In the genomic region with DNA sequence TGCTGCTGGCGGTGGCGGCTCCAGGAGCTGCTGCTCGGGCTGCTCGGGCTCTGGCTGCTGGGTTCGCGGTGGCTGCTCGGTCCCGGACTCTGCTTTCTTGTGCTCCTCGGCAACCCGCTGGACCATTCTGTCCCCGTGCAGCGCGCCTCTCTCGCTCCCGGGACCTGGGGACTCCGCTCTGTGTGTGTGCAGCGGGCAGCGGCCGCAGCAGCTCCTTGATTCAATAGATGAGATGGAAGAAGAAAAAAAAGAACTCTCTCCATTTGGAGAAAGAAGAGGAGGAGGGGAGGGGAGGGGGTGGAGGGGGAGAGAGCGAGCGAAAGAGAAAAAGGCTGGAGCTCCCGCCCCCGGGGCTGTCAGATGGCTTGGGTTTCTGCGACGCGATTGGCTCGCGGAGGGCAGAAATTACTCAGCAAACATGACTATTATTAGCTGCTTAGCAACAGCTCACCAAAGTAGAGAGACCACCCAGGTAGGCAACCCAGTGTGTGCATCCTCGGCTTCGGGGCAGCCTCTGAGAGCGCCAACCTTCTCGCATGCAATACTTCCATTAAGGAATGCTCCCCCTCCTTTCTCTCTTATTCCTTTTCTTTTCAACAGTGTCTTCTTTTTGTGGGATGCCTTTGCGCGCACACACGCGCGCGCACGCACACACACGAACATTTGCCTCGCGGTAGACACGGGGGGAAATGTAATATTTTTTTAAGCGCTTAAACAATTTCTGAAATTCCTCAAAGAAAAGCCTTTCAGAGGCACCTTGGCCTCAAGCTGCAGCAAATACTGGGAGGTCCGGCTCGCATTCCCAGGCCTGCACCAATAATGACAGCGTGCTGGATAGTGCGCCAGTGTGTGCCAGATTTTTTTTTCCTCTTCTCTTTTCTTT, we compare ENCODE assay signal across 8 cellular contexts. TPM values are rescaled to one million over a fixed set of nuclear protein-coding genes. Genes with fewer than 3 reads are reported as not detected.
DNase-seq lines count a peak whose midpoint lies in the region; ATAC-seq and TF ChIP-seq lines count a peak whose summit lies in the region.

No MANE protein-coding gene starts in this region.

- no peaks in the 10 kb centered on the region for H3K27me3 Mint-ChIP-seq in effector memory CD8-positive, alpha-beta T cell

- TF ChIP-seq CTCF in lung (IDR thresholded peaks at IDR 0.05; ENCODE audit: control extremely low read depth, extremely low read depth): no peak

- DNase-seq in AG08396 (ENCODE audit: low spot score) (peak; percentile 81), NCI-H526 treated with DMSO at 0.1 percent for 48 hours (lab: John Stamatoyannopoulos, UW) (peak; percentile 61), lung (ENCODE audit: low spot score) (peak; percentile 80)
- DNase-seq in activated CD8-positive, alpha-beta memory T cell treated with anti-CD3 and anti-CD28 coated beads for 4 hours (ENCODE audit: low read depth in 2 of 2): peak; percentile 47 to 62
- peak; percentile 54 to 60 (median 55) for DNase-seq in effector memory CD8-positive, alpha-beta T cell
- peak; percentile 61 to 63 for DNase-seq in stimulated activated CD8-positive, alpha-beta memory T cell treated with anti-CD3 and anti-CD28 coated beads, Interleukin-15, amount 100 ng/mL, for 4 hours (ENCODE audit: low read depth in 2 of 2)

- peak overlapping the region; percentile 82 to 95 for H3K27ac ChIP-seq in lung (ENCODE audit: low read depth in 1 of 2, low read length in 1 of 2)

- H3K9me3 Mint-ChIP-seq in effector memory CD8-positive, alpha-beta T cell: no peaks in the 10 kb centered on the region

- peaks cover 25 to 55% of the 10 kb centered on the region in 2 donors for H3K4me1 Mint-ChIP-seq in effector memory CD8-positive, alpha-beta T cell (ENCODE audit: low read depth in 2 of 2)

- H3K36me3 Mint-ChIP-seq in effector memory CD8-positive, alpha-beta T cell (ENCODE audit: insufficient read depth): peaks cover 35% of the 10 kb centered on the region

- peak overlapping the region; percentile 83 for H3K4me3 ChIP-seq in lung

- no peaks in the 10 kb centered on the region for H3K36me3 ChIP-seq in lung (ENCODE audit: control insufficient read depth in 2 of 2, insufficient read depth in 2 of 2, low read length in 2 of 2)

- 0 to 1% methylated on average over 47 to 48 of the region's 48 CpGs for WGBS in lung, 2 donors

- H3K4me1 ChIP-seq in lung (ENCODE audit: control insufficient read depth in 2 of 2, insufficient read depth in 2 of 2, low read length in 2 of 2): peaks cover 6 to 13% of the 10 kb centered on the region in 2 donors

- ATAC-seq in GM18907 (IDR thresholded peaks at IDR 0.05; ENCODE audit: unreplicated experiment) (peak; percentile 41), HG03460 (IDR thresholded peaks at IDR 0.05; ENCODE audit: unreplicated experiment) (peak; percentile 37), lung (ENCODE audit: insufficient read depth, low FRiP score) (peak; percentile 23)
- ATAC-seq in effector memory CD8-positive, alpha-beta T cell (replicated peaks): peak; percentile 40

- H3K9me3 ChIP-seq in lung (ENCODE audit: control insufficient read depth in 2 of 2, insufficient read depth in 1 of 2, low read length in 1 of 2): no peaks in the 10 kb centered on the region

- peak overlapping the region; percentile 97 to 99 for H3K4me3 Mint-ChIP-seq in effector memory CD8-positive, alpha-beta T cell

- peak overlapping the region; percentile 33 to 63 for H3K27ac Mint-ChIP-seq in effector memory CD8-positive, alpha-beta T cell

- no peaks in the 10 kb centered on the region for H3K27me3 ChIP-seq in lung (ENCODE audit: control insufficient read depth, insufficient read depth)

RNA-seq across cellular contexts. Expression of gene PTCH1, which starts 7.6 kb away (rescaled TPM):
- total RNA-seq in lung: 10 to 100 TPM; 19.4 to 31.1 TPM
- polyA plus RNA-seq in lung: 1 to 10 TPM; 3.1 to 4.9 TPM

Comparison
In these comparisons a context has a peak if more than half of its experiments do, and no peak if none do; other contexts are left out.
1. Peak in every context shown above with its lines: DNase-seq, ATAC-seq, H3K4me3 ChIP-seq and H3K27ac ChIP-seq.